In genomic region chr20:53362736-53363135, GRCh38 we compare ENCODE assay signal across 8 cellular contexts.
"Had no signal": no experiment of that assay in that cellular context is flagged by ENCODE, and none has a peak within 500 bp of the region (broad histone marks: within the 10 kb centered on the region; RNA-seq: fewer than 3 reads in every experiment).

No MANE protein-coding gene starts in this region.

- H3K4me3 ChIP-seq: GM23248, HAP-1, K562 had no signal

- H2AFZ ChIP-seq: GM23248 had no signal

- H3K27ac ChIP-seq: GM23248, HL-60 had no signal

- H3K36me3 ChIP-seq: HAP-1 had no signal

- DNase-seq: GM23248, GOT3, H7, HFFc6, IMR-90 had no signal

- H3K4me1 ChIP-seq: HAP-1 had no signal

- H3K9me3 ChIP-seq: HAP-1 had no signal

- H3K9ac ChIP-seq: GM23248 had no signal
